ENCODE assay signal across 1 cellular context in the genomic region with DNA sequence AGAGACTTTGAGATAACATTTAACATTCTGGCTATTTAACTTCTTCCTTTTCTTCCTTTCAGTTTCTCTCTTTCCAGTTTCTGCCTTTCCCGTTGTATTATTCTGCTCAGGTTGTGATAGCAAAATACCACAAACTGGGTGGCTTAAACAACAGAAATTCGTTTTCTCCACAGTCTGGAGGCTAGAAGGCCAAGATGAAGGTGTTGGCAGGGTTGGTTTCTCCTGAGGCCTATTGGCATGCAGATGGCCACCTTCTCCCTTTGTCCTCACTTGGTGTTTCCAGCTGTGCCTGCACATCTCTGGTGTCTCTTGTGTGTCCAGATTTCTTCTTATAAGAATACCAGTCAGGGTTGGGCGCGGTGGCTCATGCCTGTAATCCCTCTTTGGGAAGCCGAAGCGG.
TF ChIP-seq lines count a peak whose summit lies in the region.

No MANE protein-coding gene starts in this region.

TF ChIP-seq in H1, 55 proteins besides CTCF, POLR2A, EP300 and RAD21 (continued from another document):
- no peak for TF ChIP-seq NRF1 (IDR thresholded peaks at IDR 0.05; ENCODE audit: low read depth, low read length)
- TF ChIP-seq RFX5 (IDR thresholded peaks at IDR 0.05; ENCODE audit: borderline replicate concordance, low read depth, low read length), result no peak
- TF ChIP-seq, protein P1, sequence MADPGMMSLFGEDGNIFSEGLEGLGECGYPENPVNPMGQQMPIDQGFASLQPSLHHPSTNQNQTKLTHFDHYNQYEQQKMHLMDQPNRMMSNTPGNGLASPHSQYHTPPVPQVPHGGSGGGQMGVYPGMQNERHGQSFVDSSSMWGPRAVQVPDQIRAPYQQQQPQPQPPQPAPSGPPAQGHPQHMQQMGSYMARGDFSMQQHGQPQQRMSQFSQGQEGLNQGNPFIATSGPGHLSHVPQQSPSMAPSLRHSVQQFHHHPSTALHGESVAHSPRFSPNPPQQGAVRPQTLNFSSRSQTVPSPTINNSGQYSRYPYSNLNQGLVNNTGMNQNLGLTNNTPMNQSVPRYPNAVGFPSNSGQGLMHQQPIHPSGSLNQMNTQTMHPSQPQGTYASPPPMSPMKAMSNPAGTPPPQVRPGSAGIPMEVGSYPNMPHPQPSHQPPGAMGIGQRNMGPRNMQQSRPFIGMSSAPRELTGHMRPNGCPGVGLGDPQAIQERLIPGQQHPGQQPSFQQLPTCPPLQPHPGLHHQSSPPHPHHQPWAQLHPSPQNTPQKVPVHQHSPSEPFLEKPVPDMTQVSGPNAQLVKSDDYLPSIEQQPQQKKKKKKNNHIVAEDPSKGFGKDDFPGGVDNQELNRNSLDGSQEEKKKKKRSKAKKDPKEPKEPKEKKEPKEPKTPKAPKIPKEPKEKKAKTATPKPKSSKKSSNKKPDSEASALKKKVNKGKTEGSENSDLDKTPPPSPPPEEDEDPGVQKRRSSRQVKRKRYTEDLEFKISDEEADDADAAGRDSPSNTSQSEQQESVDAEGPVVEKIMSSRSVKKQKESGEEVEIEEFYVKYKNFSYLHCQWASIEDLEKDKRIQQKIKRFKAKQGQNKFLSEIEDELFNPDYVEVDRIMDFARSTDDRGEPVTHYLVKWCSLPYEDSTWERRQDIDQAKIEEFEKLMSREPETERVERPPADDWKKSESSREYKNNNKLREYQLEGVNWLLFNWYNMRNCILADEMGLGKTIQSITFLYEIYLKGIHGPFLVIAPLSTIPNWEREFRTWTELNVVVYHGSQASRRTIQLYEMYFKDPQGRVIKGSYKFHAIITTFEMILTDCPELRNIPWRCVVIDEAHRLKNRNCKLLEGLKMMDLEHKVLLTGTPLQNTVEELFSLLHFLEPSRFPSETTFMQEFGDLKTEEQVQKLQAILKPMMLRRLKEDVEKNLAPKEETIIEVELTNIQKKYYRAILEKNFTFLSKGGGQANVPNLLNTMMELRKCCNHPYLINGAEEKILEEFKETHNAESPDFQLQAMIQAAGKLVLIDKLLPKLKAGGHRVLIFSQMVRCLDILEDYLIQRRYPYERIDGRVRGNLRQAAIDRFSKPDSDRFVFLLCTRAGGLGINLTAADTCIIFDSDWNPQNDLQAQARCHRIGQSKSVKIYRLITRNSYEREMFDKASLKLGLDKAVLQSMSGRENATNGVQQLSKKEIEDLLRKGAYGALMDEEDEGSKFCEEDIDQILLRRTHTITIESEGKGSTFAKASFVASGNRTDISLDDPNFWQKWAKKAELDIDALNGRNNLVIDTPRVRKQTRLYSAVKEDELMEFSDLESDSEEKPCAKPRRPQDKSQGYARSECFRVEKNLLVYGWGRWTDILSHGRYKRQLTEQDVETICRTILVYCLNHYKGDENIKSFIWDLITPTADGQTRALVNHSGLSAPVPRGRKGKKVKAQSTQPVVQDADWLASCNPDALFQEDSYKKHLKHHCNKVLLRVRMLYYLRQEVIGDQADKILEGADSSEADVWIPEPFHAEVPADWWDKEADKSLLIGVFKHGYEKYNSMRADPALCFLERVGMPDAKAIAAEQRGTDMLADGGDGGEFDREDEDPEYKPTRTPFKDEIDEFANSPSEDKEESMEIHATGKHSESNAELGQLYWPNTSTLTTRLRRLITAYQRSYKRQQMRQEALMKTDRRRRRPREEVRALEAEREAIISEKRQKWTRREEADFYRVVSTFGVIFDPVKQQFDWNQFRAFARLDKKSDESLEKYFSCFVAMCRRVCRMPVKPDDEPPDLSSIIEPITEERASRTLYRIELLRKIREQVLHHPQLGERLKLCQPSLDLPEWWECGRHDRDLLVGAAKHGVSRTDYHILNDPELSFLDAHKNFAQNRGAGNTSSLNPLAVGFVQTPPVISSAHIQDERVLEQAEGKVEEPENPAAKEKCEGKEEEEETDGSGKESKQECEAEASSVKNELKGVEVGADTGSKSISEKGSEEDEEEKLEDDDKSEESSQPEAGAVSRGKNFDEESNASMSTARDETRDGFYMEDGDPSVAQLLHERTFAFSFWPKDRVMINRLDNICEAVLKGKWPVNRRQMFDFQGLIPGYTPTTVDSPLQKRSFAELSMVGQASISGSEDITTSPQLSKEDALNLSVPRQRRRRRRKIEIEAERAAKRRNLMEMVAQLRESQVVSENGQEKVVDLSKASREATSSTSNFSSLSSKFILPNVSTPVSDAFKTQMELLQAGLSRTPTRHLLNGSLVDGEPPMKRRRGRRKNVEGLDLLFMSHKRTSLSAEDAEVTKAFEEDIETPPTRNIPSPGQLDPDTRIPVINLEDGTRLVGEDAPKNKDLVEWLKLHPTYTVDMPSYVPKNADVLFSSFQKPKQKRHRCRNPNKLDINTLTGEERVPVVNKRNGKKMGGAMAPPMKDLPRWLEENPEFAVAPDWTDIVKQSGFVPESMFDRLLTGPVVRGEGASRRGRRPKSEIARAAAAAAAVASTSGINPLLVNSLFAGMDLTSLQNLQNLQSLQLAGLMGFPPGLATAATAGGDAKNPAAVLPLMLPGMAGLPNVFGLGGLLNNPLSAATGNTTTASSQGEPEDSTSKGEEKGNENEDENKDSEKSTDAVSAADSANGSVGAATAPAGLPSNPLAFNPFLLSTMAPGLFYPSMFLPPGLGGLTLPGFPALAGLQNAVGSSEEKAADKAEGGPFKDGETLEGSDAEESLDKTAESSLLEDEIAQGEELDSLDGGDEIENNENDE (IDR thresholded peaks at IDR 0.05; ENCODE audit: insufficient replicate concordance, low read length), result no peak
- no peak for TF ChIP-seq RBBP5 (IDR thresholded peaks at IDR 0.05; ENCODE audit: borderline replicate concordance, low read depth, low read length)
- TF ChIP-seq EZH2 (IDR thresholded peaks at IDR 0.05; ENCODE audit: low read depth, low read length, severe bottlenecking), result no peak
- no peak for TF ChIP-seq TAF1 (IDR thresholded peaks at IDR 0.05; ENCODE audit: low read depth, low read length)
- no peak for TF ChIP-seq JUND (IDR thresholded peaks at IDR 0.05; ENCODE audit: low read length)
- TF ChIP-seq POLR2AphosphoS5 (IDR thresholded peaks at IDR 0.05; ENCODE audit: low read depth, low read length), result no peak
- TF ChIP-seq, protein P2, sequence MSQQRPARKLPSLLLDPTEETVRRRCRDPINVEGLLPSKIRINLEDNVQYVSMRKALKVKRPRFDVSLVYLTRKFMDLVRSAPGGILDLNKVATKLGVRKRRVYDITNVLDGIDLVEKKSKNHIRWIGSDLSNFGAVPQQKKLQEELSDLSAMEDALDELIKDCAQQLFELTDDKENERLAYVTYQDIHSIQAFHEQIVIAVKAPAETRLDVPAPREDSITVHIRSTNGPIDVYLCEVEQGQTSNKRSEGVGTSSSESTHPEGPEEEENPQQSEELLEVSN (IDR thresholded peaks at IDR 0.05), result no peak
